22 cellular contexts compared by ENCODE assay signal in genomic region chr12:94089891-94090290, GRCh38. TPM values are rescaled to one million over a fixed set of nuclear protein-coding genes. Genes with fewer than 3 reads are reported as not detected.
A peak's percentile ranks its signal among the peaks of the same experiment; 100 is the strongest.
DNase-seq lines count a peak whose midpoint lies in the region; TF ChIP-seq lines count a peak whose summit lies in the region.
"Had no signal": no experiment of that assay in that cellular context is flagged by ENCODE, and none has a peak within 500 bp of the region (broad histone marks: within the 10 kb centered on the region; RNA-seq: fewer than 3 reads in every experiment).

No MANE protein-coding gene starts in this region.

- POLR2A ChIA-PET in CD4-positive, alpha-beta memory T cell (lab: Charles Lee; ENCODE audit: partially characterized antibody), result no interaction called here

- DNase-seq in EL (peak; percentile 35), NB4 (ENCODE audit: low read depth) (peak; percentile 62), erythroblast (lab: John Stamatoyannopoulos, UW) (peak; percentile 42 to 61), osteoblast (ENCODE audit: insufficient read length, low spot score, missing footprints) (no peak), DMS 273 (lab: John Stamatoyannopoulos, UW; ENCODE audit: unreplicated experiment) (no peak), OCI-M2 (lab: John Stamatoyannopoulos, UW; ENCODE audit: unreplicated experiment) (no peak)
- DNase-seq in CD4-positive, alpha-beta memory T cell, result no peak
- DNase-seq: activated CD4-positive, alpha-beta memory T cell treated with anti-CD3 and anti-CD28 coated beads for 36 hours; activated gamma-delta T cell treated with Interleukin-2 at 50 U/mL for 16 hours; activated T-cell treated with anti-CD3 and anti-CD28 coated beads for 4 hours; CD8-positive, alpha-beta T cell; cortex of kidney; foreskin melanocyte; hippocampal formation; NCI-H1105 treated with DMSO at 0.1 percent for 48 hours; NCI-H510A treated with DMSO at 0.1 percent for 48 hours; sigmoid colon; substantia nigra had no signal

- TF ChIP-seq POLR2A in NB4 (IDR thresholded peaks at IDR 0.05; ENCODE audit: extremely low read depth, insufficient read length), result no peak
- TF ChIP-seq POLR2A in erythroblast (IDR thresholded peaks at IDR 0.05; ENCODE audit: low read length), result no peak

- no peaks in the 10 kb centered on the region for H3K36me3 Mint-ChIP-seq in CD4-positive, alpha-beta memory T cell
- H3K36me3 Mint-ChIP-seq: activated CD4-positive, alpha-beta memory T cell treated with anti-CD3 and anti-CD28 coated beads for 36 hours; CD8-positive, alpha-beta T cell had no signal

- no peak overlapping the region for H3K27ac Mint-ChIP-seq in CD4-positive, alpha-beta memory T cell
- H3K27ac Mint-ChIP-seq: activated CD4-positive, alpha-beta memory T cell treated with anti-CD3 and anti-CD28 coated beads for 36 hours; CD8-positive, alpha-beta T cell had no signal

- no peaks in the 10 kb centered on the region for H3K27me3 ChIP-seq in osteoblast (ENCODE audit: insufficient read depth, low read length)
- no peaks in the 10 kb centered on the region for H3K27me3 ChIP-seq in CD4-positive, alpha-beta memory T cell (ENCODE audit: insufficient read depth, low read length)
- H3K27me3 ChIP-seq: sigmoid colon had no signal

- intact Hi-C loops in CD4-positive, alpha-beta memory T cell (cut with micrococcal nuclease), result no loop called here

- H3K27ac ChIP-seq in osteoblast (ENCODE audit: low read depth, low read length), result peak overlapping the region; percentile 53
- H3K27ac ChIP-seq in CD4-positive, alpha-beta memory T cell (ENCODE audit: low read depth, low read length), result no peak overlapping the region
- H3K27ac ChIP-seq: KMS-11, RWPE1, sigmoid colon, SK-N-MC had no signal

- H3K9me3 Mint-ChIP-seq in CD4-positive, alpha-beta memory T cell, result peaks cover 0 to 2% (median 0%) of the 10 kb centered on the region in 8 donors
- H3K9me3 Mint-ChIP-seq: activated CD4-positive, alpha-beta memory T cell treated with anti-CD3 and anti-CD28 coated beads for 36 hours; CD8-positive, alpha-beta T cell had no signal

- H3K4me3 ChIP-seq in NB4 (ENCODE audit: low read depth, low read length), result no peak overlapping the region
- no peak overlapping the region for H3K4me3 ChIP-seq in osteoblast (ENCODE audit: insufficient read depth, low read length)
- H3K4me3 ChIP-seq in CD4-positive, alpha-beta memory T cell (ENCODE audit: low read length in 2 of 2), result no peak overlapping the region
- H3K4me3 ChIP-seq: GM12878, sigmoid colon, SK-N-MC had no signal

- H3K4me3 Mint-ChIP-seq in CD4-positive, alpha-beta memory T cell, result no peak overlapping the region
- H3K4me3 Mint-ChIP-seq: activated CD4-positive, alpha-beta memory T cell treated with anti-CD3 and anti-CD28 coated beads for 36 hours; CD8-positive, alpha-beta T cell had no signal

- H2AFZ ChIP-seq in osteoblast (ENCODE audit: low read length), result no peak overlapping the region

- H3K9me3 ChIP-seq in osteoblast (ENCODE audit: low read depth, low read length), result no peaks in the 10 kb centered on the region
- H3K9me3 ChIP-seq in CD4-positive, alpha-beta memory T cell (ENCODE audit: control insufficient read depth in 1 of 2, low read length in 2 of 2), result no peaks in the 10 kb centered on the region
- H3K9me3 ChIP-seq: sigmoid colon had no signal

- no peaks in the 10 kb centered on the region for H3K4me1 Mint-ChIP-seq in CD4-positive, alpha-beta memory T cell

- no peaks in the 10 kb centered on the region for H3K79me2 ChIP-seq in osteoblast (ENCODE audit: insufficient read depth, low read length)

- TF ChIP-seq CTCF in NB4 (IDR thresholded peaks at IDR 0.05; ENCODE audit: low read depth, low read length) (no peak), osteoblast (IDR thresholded peaks at IDR 0.05; ENCODE audit: extremely low read depth, low read depth, low read length) (no peak)

- peaks cover 4 to 10% of the 10 kb centered on the region in 2 donors for H3K27me3 Mint-ChIP-seq in CD4-positive, alpha-beta memory T cell
- H3K27me3 Mint-ChIP-seq: activated CD4-positive, alpha-beta memory T cell treated with anti-CD3 and anti-CD28 coated beads for 36 hours had no signal

- H3K36me3 ChIP-seq in osteoblast (ENCODE audit: insufficient read depth, low read length), result no peaks in the 10 kb centered on the region
- no peaks in the 10 kb centered on the region for H3K36me3 ChIP-seq in CD4-positive, alpha-beta memory T cell (ENCODE audit: insufficient read depth, low read length)
- H3K36me3 ChIP-seq: sigmoid colon had no signal

- H3K4me2 ChIP-seq in osteoblast (ENCODE audit: insufficient read depth, low read length), result no peak overlapping the region
- H3K4me2 ChIP-seq: KMS-11 had no signal

- H3K4me1 ChIP-seq in osteoblast (ENCODE audit: insufficient read depth, low read length), result peaks cover 31% of the 10 kb centered on the region
- no peaks in the 10 kb centered on the region for H3K4me1 ChIP-seq in CD4-positive, alpha-beta memory T cell (ENCODE audit: insufficient read depth, low read length)

- H4K20me1 ChIP-seq in osteoblast (ENCODE audit: insufficient read depth, low read length), result no peaks in the 10 kb centered on the region

- CTCF ChIA-PET in CD4-positive, alpha-beta memory T cell (lab: Charles Lee; ENCODE audit: partially characterized antibody), result interaction anchor here (2.2 kb wide), 1 partner anchor 12 kb away, joined by 12 read pairs; no protein-coding TSS in a partner anchor

RNA-seq across cellular contexts. Expression of gene PLXNC1, which starts 58.5 kb away (rescaled TPM):
- 3.3 and 3.8 TPM in 2 replicates for total RNA-seq in osteoblast
- 10 to 100 TPM; 26.4 to 27.6 TPM for total RNA-seq in CD4-positive, alpha-beta memory T cell
- 1 to 10 TPM; 2.9 to 8.3 TPM for polyA plus RNA-seq in CD4-positive, alpha-beta memory T cell

Comparison
In these comparisons a context has a peak if more than half of its experiments do, and no peak if none do; other contexts are left out.
1. DNase-seq: peak in EL (single experiment), NB4 (single experiment) and erythroblast (2 of 2); none in osteoblast (single experiment), DMS 273 (single experiment), CD4-positive, alpha-beta memory T cell (0 of 5) and OCI-M2 (single experiment).